16 cellular contexts compared by ENCODE assay signal in genomic region chr15:64444836-64445235, GRCh38. TPM values are rescaled to one million over a fixed set of nuclear protein-coding genes. Genes with fewer than 3 reads are reported as not detected.
DNase-seq lines count a peak whose midpoint lies in the region; ATAC-seq and TF ChIP-seq lines count a peak whose summit lies in the region.
"Had no signal": no experiment of that assay in that cellular context is flagged by ENCODE, and none has a peak within 500 bp of the region (broad histone marks: within the 10 kb centered on the region; RNA-seq: fewer than 3 reads in every experiment).

No MANE protein-coding gene starts in this region.

- H2BK20ac ChIP-seq in IMR-90 (ENCODE audit: low read depth, low read length): peak overlapping the region; percentile 80

- H4K8ac ChIP-seq in IMR-90 (ENCODE audit: low read depth in 2 of 2, low read length in 2 of 2): peak overlapping the region in 1 of 2 experiments; percentile 38; a peak in 2 of 4 replicates

- peaks cover 7% of the 10 kb centered on the region for H3K9me3 Mint-ChIP-seq in activated CD4-positive, alpha-beta T cell treated with anti-CD3 and anti-CD28 coated beads, Interleukin-2, amount 10 ng/mL, durations not matched to agents 24 days and 14 days
- H3K9me3 Mint-ChIP-seq: GM23338, nephron had no signal

- no peaks in the 10 kb centered on the region for H3K79me2 ChIP-seq in parathyroid adenoma

- H3K9me3 ChIP-seq in IMR-90 (ENCODE audit: control insufficient read depth, insufficient read depth, low read length) (no peaks in the 10 kb centered on the region), ascending aorta (no peaks in the 10 kb centered on the region), parathyroid adenoma (ENCODE audit: control insufficient read depth, low read length) (no peaks in the 10 kb centered on the region)
- H3K9me3 ChIP-seq: esophagus muscularis mucosa, right lobe of liver had no signal

- H3K4me3 ChIP-seq in IMR-90 (ENCODE audit: insufficient read depth, low read depth, low read length): no peak overlapping the region
- no peak overlapping the region for H3K4me3 ChIP-seq in ascending aorta
- no peak overlapping the region for H3K4me3 ChIP-seq in parathyroid adenoma (ENCODE audit: low read depth, low read length)
- H3K4me3 ChIP-seq: esophagus muscularis mucosa, GM23338, right lobe of liver had no signal

- H3K4me1 Mint-ChIP-seq in activated CD4-positive, alpha-beta T cell treated with anti-CD3 and anti-CD28 coated beads, Interleukin-2, amount 10 ng/mL, durations not matched to agents 24 days and 14 days: peaks cover 37% of the 10 kb centered on the region
- H3K4me1 Mint-ChIP-seq: GM23338 had no signal

- peak overlapping the region; percentile 67; the same call in 1 of the 2 replicates for H4K5ac ChIP-seq in IMR-90 (ENCODE audit: low read depth, low read length)

- no peak overlapping the region for H3K56ac ChIP-seq in IMR-90 (ENCODE audit: extremely low read depth, insufficient read depth, low read length)

- BruUV-seq in IMR-90 (replicated peaks; lab: Mats Ljungman, UMichigan): no TSS peak

- H3K9ac ChIP-seq in IMR-90 (ENCODE audit: low read depth, low read length): no peak overlapping the region
- H3K9ac ChIP-seq in parathyroid adenoma: no peak overlapping the region

- H3K36me3 ChIP-seq in IMR-90 (ENCODE audit: control insufficient read depth, insufficient read depth, low read length) (peaks cover 10% of the 10 kb centered on the region), ascending aorta (peaks cover 36 to 37% of the 10 kb centered on the region in 2 donors), parathyroid adenoma (ENCODE audit: control insufficient read depth, insufficient read depth, low read length) (no peaks in the 10 kb centered on the region)

- H3K18ac ChIP-seq in IMR-90 (ENCODE audit: low read depth, low read length): peak overlapping the region; percentile 92; the same call in 1 of the 2 replicates

- H2BK120ac ChIP-seq in IMR-90 (ENCODE audit: low read depth, low read length): peak overlapping the region; percentile 75; the same call in 1 of the 2 replicates

- no peak for DNase-seq in activated CD4-positive, alpha-beta T cell treated with anti-CD3 and anti-CD28 coated beads, Interleukin-2, amount 10 ng/mL, durations not matched to agents 24 days and 14 days
- no peak for DNase-seq in activated CD4-positive, alpha-beta T cell treated with anti-CD3 and anti-CD28 coated beads, Interleukin-2, amount 50 U/mL, for 1 hour
- no peak for DNase-seq in IMR-90
- no peak for DNase-seq in ascending aorta (ENCODE audit: low spot score in 2 of 2)
- no peak for DNase-seq in NOMO-1 treated with DMSO at 0.1 percent for 48 hours (lab: John Stamatoyannopoulos, UW; ENCODE audit: unreplicated experiment)
- DNase-seq in NCI-H1694 treated with DMSO at 0.1 percent for 48 hours (lab: John Stamatoyannopoulos, UW): no peak
- DNase-seq in stimulated activated CD4-positive, alpha-beta T cell treated with anti-CD3 and anti-CD28 coated beads, Interleukin-4, amount 100 ng/mL, for 1 hour: no peak
- DNase-seq: COR-L47, GF-D8, left cardiac atrium, NCI-H1436, right lobe of liver had no signal

- no peak overlapping the region; the same call in 1 of the 2 replicates for H2AK5ac ChIP-seq in IMR-90 (ENCODE audit: low read depth, low read length)

- in situ Hi-C loops in IMR-90 (cut with MboI; ENCODE audit: low sequenced_read_pairs): no loop called here

- peak overlapping the region; percentile 57; the same call in 1 of the 2 replicates for H3K4me2 ChIP-seq in IMR-90 (ENCODE audit: low read depth, low read length)
- no peak overlapping the region for H3K4me2 ChIP-seq in parathyroid adenoma (ENCODE audit: low read length)
- H3K4me2 ChIP-seq: GM23338 had no signal

- H3K4me1 ChIP-seq in IMR-90 (ENCODE audit: control insufficient read depth, insufficient read depth, low read length) (peaks cover 8% of the 10 kb centered on the region), ascending aorta (peaks cover 0 to 8% of the 10 kb centered on the region in 2 donors), parathyroid adenoma (no peaks in the 10 kb centered on the region)

- peak overlapping the region; percentile 48; the same call in 1 of the 2 replicates for H3K14ac ChIP-seq in IMR-90 (replicated peaks; ENCODE audit: low read depth, low read length)

- peak overlapping the region; percentile 66 for H2BK5ac ChIP-seq in IMR-90 (ENCODE audit: low read depth, low read length, poor library complexity, severe bottlenecking)

- H2BK15ac ChIP-seq in IMR-90 (ENCODE audit: low read depth, low read length): peak overlapping the region; percentile 23; the same call in 1 of the 3 replicates

- H2AK9ac ChIP-seq in IMR-90 (replicated peaks; ENCODE audit: low read depth, low read length, poor library complexity): no peak overlapping the region

- H3K36me3 Mint-ChIP-seq in activated CD4-positive, alpha-beta T cell treated with anti-CD3 and anti-CD28 coated beads, Interleukin-2, amount 10 ng/mL, durations not matched to agents 24 days and 14 days (ENCODE audit: low read depth): peaks cover 27% of the 10 kb centered on the region

- intact Hi-C loops in activated CD4-positive, alpha-beta T cell treated with anti-CD3 and anti-CD28 coated beads, Interleukin-2, amount 10 ng/mL, durations not matched to agents 24 days and 14 days (cut with micrococcal nuclease): loop anchor here (1.0 to 5.0 kb wide), 7 partner anchors 15 to 447 kb away; partner anchors contain the start of gene ZNF609
- intact Hi-C loops in IMR-90 (cut with micrococcal nuclease) (no loop called here), ascending aorta (cut with DNase I) (no loop called here)

- CTCF ChIA-PET in IMR-90 (lab: Yijun Ruan, JAX): interaction anchor here (0.7 to 1.3 kb wide), 2 partner anchors 14 to 578 kb away, joined by 3 to 10 read pairs; no protein-coding TSS in a partner anchor

- H3K27ac ChIP-seq in IMR-90 (ENCODE audit: insufficient read depth, low read length) (peak overlapping the region; percentile 34; the same call in 1 of the 2 replicates), ascending aorta (peak overlapping the region; percentile 24 to 66), parathyroid adenoma (peak overlapping the region; percentile 36)

- TF ChIP-seq RAD21 in IMR-90 (IDR thresholded peaks at IDR 0.05; ENCODE audit: low read length): no peak

- no peak for TF ChIP-seq CTCF in IMR-90 (conservative IDR thresholded peaks at IDR 0.05; ENCODE audit: low read depth, low read length)
- no peak for TF ChIP-seq CTCF in ascending aorta (IDR thresholded peaks at IDR 0.05)
- no peak for TF ChIP-seq CTCF in parathyroid adenoma (IDR thresholded peaks at IDR 0.05)

- peaks cover 8 to 38% of the 10 kb centered on the region in 2 experiments; a peak in 3 of 4 replicates for H3K79me1 ChIP-seq in IMR-90 (ENCODE audit: low read depth in 1 of 2, low read length in 2 of 2)

- H4K20me1 ChIP-seq in IMR-90 (ENCODE audit: insufficient read depth, low read length): no peaks in the 10 kb centered on the region

- H3K23ac ChIP-seq in IMR-90 (ENCODE audit: low read depth, low read length): peak overlapping the region; percentile 50; the same call in 1 of the 2 replicates

- H3K27ac Mint-ChIP-seq in activated CD4-positive, alpha-beta T cell treated with anti-CD3 and anti-CD28 coated beads, Interleukin-2, amount 10 ng/mL, durations not matched to agents 24 days and 14 days: peak overlapping the region; percentile 94
- H3K27ac Mint-ChIP-seq: GM23338 had no signal

- peaks cover 12% of the 10 kb centered on the region for H3K9me1 ChIP-seq in IMR-90 (ENCODE audit: insufficient read depth, low read length)

- H3K4ac ChIP-seq in IMR-90 (ENCODE audit: low read depth, low read length): peak overlapping the region; percentile 35; the same call in 1 of the 2 replicates

- no peak for TF ChIP-seq POLR2A in IMR-90 (IDR thresholded peaks at IDR 0.05; ENCODE audit: low read depth, low read length)

- POLR2A ChIA-PET in IMR-90 (lab: Charles Lee; ENCODE audit: unreplicated experiment): no interaction called here

- ATAC-seq in IMR-90 (ENCODE audit: low read depth): no peak
- ATAC-seq: GM23338 had no signal

- peak overlapping the region; percentile 5; the same call in 1 of the 2 replicates for H4K91ac ChIP-seq in IMR-90 (ENCODE audit: insufficient read depth, low read depth, low read length)

- H2AFZ ChIP-seq in IMR-90 (replicated peaks; ENCODE audit: low read length, poor library complexity): no peak overlapping the region
- no peak overlapping the region for H2AFZ ChIP-seq in parathyroid adenoma
- H2AFZ ChIP-seq: GM23338 had no signal

- H3K27me3 ChIP-seq in IMR-90 (ENCODE audit: control insufficient read depth, insufficient read depth, low read length) (no peaks in the 10 kb centered on the region), ascending aorta (no peaks in the 10 kb centered on the region), parathyroid adenoma (ENCODE audit: control insufficient read depth, insufficient read depth, low read length) (no peaks in the 10 kb centered on the region)
- H3K27me3 ChIP-seq: esophagus muscularis mucosa, right lobe of liver had no signal

- dilution Hi-C loops in IMR-90 (cut with HindIII; ENCODE audit: low sequenced_read_pairs, unreplicated experiment): no loop called here

- H3K27me3 Mint-ChIP-seq in activated CD4-positive, alpha-beta T cell treated with anti-CD3 and anti-CD28 coated beads, Interleukin-2, amount 10 ng/mL, durations not matched to agents 24 days and 14 days: no peaks in the 10 kb centered on the region

- H3K4me3 Mint-ChIP-seq in activated CD4-positive, alpha-beta T cell treated with anti-CD3 and anti-CD28 coated beads, Interleukin-2, amount 10 ng/mL, durations not matched to agents 24 days and 14 days: peak overlapping the region; percentile 76
- H3K4me3 Mint-ChIP-seq: GM23338 had no signal

TF ChIP-seq in IMR-90, 13 proteins besides CTCF, POLR2A, EP300 and RAD21:
- TF ChIP-seq NFE2L2 (IDR thresholded peaks at IDR 0.05; ENCODE audit: low read depth, low read length) (no peak), MAFK (IDR thresholded peaks at IDR 0.05; ENCODE audit: low read depth, low read length) (no peak), SMC3 (IDR thresholded peaks at IDR 0.05; ENCODE audit: low read depth, low read length) (no peak)
TF ChIP-seq in IMR-90: peak in this region for 0.

RNA-seq across cellular contexts. Expression of gene ZNF609, which starts 15.5 kb away (rescaled TPM):
- total RNA-seq in activated CD4-positive, alpha-beta T cell treated with anti-CD3 and anti-CD28 coated beads, Interleukin-2, amount 10 ng/mL, durations not matched to agents 24 days and 14 days: 62.4 and 63.9 TPM in 2 replicates
- total RNA-seq in IMR-90 (2012; rRNA removed) (10.4 and 12.2 TPM in 2 replicates), ascending aorta (16.0 TPM)
- 12.5 and 12.6 TPM in 2 replicates for polyA plus RNA-seq in IMR-90 (2012; rRNA removed)
- polyA plus RNA-seq in IMR-90 (2012; cell fraction: cytosol; rRNA removed): 6.4 and 6.7 TPM in 2 replicates
- polyA plus RNA-seq in IMR-90 (2012; cell fraction: nucleus; rRNA removed; ENCODE audit: low replicate concordance): 9.3 and 18.1 TPM in 2 replicates

RNA-seq across cellular contexts. Expression of gene TRIP4, which starts 57.2 kb away (rescaled TPM):
- total RNA-seq in activated CD4-positive, alpha-beta T cell treated with anti-CD3 and anti-CD28 coated beads, Interleukin-2, amount 10 ng/mL, durations not matched to agents 24 days and 14 days: 21.1 and 23.9 TPM in 2 replicates
- total RNA-seq in IMR-90 (2012; rRNA removed): 13.1 and 13.9 TPM in 2 replicates
- 15.6 and 19.4 TPM in 2 replicates for polyA plus RNA-seq in IMR-90 (2012; rRNA removed)
- polyA plus RNA-seq in IMR-90 (2012; cell fraction: cytosol; rRNA removed): 5.1 and 8.0 TPM in 2 replicates
- 2.6 and 16.5 TPM in 2 replicates for polyA plus RNA-seq in IMR-90 (2012; cell fraction: nucleus; rRNA removed; ENCODE audit: low replicate concordance)
- total RNA-seq in ascending aorta: 5.6 TPM
